1 cellular context compared by ENCODE assay signal in the genomic region with DNA sequence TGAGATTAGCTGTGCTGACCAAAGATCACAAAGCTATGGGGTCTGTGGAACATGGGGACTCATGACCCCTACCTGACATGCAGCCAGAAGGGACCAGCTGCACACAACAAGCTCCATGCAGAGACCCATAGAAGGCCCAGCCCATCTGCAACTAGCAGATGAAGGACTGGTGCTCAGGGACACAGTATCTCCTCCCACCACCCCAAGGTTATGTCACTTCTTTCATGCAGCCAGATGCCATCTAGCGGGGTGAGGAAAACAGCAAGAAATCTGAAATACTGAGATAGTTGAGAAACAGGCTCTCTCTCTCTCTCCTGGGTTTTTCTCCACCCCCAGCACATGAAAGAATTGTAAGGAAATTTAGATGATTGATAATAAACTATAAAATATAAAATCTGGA.
TF ChIP-seq lines count a peak whose summit lies in the region.

No MANE protein-coding gene starts in this region.

TF ChIP-seq in K562, 482 proteins besides CTCF, POLR2A, EP300 and RAD21 (continued from another document):
- TF ChIP-seq, protein P1, sequence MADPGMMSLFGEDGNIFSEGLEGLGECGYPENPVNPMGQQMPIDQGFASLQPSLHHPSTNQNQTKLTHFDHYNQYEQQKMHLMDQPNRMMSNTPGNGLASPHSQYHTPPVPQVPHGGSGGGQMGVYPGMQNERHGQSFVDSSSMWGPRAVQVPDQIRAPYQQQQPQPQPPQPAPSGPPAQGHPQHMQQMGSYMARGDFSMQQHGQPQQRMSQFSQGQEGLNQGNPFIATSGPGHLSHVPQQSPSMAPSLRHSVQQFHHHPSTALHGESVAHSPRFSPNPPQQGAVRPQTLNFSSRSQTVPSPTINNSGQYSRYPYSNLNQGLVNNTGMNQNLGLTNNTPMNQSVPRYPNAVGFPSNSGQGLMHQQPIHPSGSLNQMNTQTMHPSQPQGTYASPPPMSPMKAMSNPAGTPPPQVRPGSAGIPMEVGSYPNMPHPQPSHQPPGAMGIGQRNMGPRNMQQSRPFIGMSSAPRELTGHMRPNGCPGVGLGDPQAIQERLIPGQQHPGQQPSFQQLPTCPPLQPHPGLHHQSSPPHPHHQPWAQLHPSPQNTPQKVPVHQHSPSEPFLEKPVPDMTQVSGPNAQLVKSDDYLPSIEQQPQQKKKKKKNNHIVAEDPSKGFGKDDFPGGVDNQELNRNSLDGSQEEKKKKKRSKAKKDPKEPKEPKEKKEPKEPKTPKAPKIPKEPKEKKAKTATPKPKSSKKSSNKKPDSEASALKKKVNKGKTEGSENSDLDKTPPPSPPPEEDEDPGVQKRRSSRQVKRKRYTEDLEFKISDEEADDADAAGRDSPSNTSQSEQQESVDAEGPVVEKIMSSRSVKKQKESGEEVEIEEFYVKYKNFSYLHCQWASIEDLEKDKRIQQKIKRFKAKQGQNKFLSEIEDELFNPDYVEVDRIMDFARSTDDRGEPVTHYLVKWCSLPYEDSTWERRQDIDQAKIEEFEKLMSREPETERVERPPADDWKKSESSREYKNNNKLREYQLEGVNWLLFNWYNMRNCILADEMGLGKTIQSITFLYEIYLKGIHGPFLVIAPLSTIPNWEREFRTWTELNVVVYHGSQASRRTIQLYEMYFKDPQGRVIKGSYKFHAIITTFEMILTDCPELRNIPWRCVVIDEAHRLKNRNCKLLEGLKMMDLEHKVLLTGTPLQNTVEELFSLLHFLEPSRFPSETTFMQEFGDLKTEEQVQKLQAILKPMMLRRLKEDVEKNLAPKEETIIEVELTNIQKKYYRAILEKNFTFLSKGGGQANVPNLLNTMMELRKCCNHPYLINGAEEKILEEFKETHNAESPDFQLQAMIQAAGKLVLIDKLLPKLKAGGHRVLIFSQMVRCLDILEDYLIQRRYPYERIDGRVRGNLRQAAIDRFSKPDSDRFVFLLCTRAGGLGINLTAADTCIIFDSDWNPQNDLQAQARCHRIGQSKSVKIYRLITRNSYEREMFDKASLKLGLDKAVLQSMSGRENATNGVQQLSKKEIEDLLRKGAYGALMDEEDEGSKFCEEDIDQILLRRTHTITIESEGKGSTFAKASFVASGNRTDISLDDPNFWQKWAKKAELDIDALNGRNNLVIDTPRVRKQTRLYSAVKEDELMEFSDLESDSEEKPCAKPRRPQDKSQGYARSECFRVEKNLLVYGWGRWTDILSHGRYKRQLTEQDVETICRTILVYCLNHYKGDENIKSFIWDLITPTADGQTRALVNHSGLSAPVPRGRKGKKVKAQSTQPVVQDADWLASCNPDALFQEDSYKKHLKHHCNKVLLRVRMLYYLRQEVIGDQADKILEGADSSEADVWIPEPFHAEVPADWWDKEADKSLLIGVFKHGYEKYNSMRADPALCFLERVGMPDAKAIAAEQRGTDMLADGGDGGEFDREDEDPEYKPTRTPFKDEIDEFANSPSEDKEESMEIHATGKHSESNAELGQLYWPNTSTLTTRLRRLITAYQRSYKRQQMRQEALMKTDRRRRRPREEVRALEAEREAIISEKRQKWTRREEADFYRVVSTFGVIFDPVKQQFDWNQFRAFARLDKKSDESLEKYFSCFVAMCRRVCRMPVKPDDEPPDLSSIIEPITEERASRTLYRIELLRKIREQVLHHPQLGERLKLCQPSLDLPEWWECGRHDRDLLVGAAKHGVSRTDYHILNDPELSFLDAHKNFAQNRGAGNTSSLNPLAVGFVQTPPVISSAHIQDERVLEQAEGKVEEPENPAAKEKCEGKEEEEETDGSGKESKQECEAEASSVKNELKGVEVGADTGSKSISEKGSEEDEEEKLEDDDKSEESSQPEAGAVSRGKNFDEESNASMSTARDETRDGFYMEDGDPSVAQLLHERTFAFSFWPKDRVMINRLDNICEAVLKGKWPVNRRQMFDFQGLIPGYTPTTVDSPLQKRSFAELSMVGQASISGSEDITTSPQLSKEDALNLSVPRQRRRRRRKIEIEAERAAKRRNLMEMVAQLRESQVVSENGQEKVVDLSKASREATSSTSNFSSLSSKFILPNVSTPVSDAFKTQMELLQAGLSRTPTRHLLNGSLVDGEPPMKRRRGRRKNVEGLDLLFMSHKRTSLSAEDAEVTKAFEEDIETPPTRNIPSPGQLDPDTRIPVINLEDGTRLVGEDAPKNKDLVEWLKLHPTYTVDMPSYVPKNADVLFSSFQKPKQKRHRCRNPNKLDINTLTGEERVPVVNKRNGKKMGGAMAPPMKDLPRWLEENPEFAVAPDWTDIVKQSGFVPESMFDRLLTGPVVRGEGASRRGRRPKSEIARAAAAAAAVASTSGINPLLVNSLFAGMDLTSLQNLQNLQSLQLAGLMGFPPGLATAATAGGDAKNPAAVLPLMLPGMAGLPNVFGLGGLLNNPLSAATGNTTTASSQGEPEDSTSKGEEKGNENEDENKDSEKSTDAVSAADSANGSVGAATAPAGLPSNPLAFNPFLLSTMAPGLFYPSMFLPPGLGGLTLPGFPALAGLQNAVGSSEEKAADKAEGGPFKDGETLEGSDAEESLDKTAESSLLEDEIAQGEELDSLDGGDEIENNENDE (IDR thresholded peaks at IDR 0.05; ENCODE audit: low read depth, low read length) = no peak
- TF ChIP-seq JUNB (CRISPR knock-in tag; conservative IDR thresholded peaks at IDR 0.05) (no peak), POLR2G (IDR thresholded peaks at IDR 0.05; ENCODE audit: low read depth, low read length) (no peak), NONO (IDR thresholded peaks at IDR 0.05; ENCODE audit: low read depth in 2 of 2, low read length in 1 of 2) (no peak), FOS (IDR thresholded peaks at IDR 0.05; ENCODE audit: extremely low read depth, insufficient read length) (no peak), CBFA2T2 (conservative IDR thresholded peaks at IDR 0.05) (0 out of 2 replicates have a peak, but pooled peaks have one; percentile 10), TFAM (CRISPR knock-in tag; conservative IDR thresholded peaks at IDR 0.05) (no peak), BCL6 (CRISPR knock-in tag; IDR thresholded peaks at IDR 0.05) (no peak), ZNF212 (CRISPR knock-in tag; IDR thresholded peaks at IDR 0.05) (no peak), FOSL1 (tag; conservative IDR thresholded peaks at IDR 0.05) (no peak), NRF1 (conservative IDR thresholded peaks at IDR 0.05 in 1 of 2, IDR thresholded peaks at IDR 0.05 in 1 of 2) (no peak), ATF7 (IDR thresholded peaks at IDR 0.05) (peak; percentile 8; the same call in 1 of the 2 replicates), ZNF436 (CRISPR knock-in tag; IDR thresholded peaks at IDR 0.05) (no peak), SMC3 (conservative IDR thresholded peaks at IDR 0.05; ENCODE audit: insufficient read depth, low read depth, low read length) (0 out of 2 replicates have a peak, but pooled peaks have one; percentile 24), TAL1 (IDR thresholded peaks at IDR 0.05) (no peak), MAFK (IDR thresholded peaks at IDR 0.05; ENCODE audit: low read length) (no peak), BRD4 (IDR thresholded peaks at IDR 0.05) (no peak), CBFA2T3 (IDR thresholded peaks at IDR 0.05) (0 out of 2 replicates have a peak, but pooled peaks have one; percentile 23), ZNF311 (CRISPR knock-in tag; IDR thresholded peaks at IDR 0.05) (no peak), CC2D1A (IDR thresholded peaks at IDR 0.05) (no peak), ZNF274 (IDR thresholded peaks at IDR 0.05; ENCODE audit: borderline replicate concordance, low read depth, low read length) (no peak), SRSF9 (IDR thresholded peaks at IDR 0.05; ENCODE audit: borderline replicate concordance, low read depth, low read length) (no peak), HNRNPK (IDR thresholded peaks at IDR 0.05; ENCODE audit: low read depth, low read length, poor library complexity, severe bottlenecking) (no peak), ZNF79 (CRISPR knock-in tag; IDR thresholded peaks at IDR 0.05; ENCODE audit: low read depth) (no peak), PHTF2 (CRISPR knock-in tag; IDR thresholded peaks at IDR 0.05) (no peak)
- TF ChIP-seq, protein P2, sequence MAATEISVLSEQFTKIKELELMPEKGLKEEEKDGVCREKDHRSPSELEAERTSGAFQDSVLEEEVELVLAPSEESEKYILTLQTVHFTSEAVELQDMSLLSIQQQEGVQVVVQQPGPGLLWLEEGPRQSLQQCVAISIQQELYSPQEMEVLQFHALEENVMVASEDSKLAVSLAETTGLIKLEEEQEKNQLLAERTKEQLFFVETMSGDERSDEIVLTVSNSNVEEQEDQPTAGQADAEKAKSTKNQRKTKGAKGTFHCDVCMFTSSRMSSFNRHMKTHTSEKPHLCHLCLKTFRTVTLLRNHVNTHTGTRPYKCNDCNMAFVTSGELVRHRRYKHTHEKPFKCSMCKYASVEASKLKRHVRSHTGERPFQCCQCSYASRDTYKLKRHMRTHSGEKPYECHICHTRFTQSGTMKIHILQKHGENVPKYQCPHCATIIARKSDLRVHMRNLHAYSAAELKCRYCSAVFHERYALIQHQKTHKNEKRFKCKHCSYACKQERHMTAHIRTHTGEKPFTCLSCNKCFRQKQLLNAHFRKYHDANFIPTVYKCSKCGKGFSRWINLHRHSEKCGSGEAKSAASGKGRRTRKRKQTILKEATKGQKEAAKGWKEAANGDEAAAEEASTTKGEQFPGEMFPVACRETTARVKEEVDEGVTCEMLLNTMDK (IDR thresholded peaks at IDR 0.05; ENCODE audit: borderline replicate concordance, insufficient read depth, low read depth, low read length, poor library complexity, severe bottlenecking) = peak; percentile 38
- TF ChIP-seq, protein P3, sequence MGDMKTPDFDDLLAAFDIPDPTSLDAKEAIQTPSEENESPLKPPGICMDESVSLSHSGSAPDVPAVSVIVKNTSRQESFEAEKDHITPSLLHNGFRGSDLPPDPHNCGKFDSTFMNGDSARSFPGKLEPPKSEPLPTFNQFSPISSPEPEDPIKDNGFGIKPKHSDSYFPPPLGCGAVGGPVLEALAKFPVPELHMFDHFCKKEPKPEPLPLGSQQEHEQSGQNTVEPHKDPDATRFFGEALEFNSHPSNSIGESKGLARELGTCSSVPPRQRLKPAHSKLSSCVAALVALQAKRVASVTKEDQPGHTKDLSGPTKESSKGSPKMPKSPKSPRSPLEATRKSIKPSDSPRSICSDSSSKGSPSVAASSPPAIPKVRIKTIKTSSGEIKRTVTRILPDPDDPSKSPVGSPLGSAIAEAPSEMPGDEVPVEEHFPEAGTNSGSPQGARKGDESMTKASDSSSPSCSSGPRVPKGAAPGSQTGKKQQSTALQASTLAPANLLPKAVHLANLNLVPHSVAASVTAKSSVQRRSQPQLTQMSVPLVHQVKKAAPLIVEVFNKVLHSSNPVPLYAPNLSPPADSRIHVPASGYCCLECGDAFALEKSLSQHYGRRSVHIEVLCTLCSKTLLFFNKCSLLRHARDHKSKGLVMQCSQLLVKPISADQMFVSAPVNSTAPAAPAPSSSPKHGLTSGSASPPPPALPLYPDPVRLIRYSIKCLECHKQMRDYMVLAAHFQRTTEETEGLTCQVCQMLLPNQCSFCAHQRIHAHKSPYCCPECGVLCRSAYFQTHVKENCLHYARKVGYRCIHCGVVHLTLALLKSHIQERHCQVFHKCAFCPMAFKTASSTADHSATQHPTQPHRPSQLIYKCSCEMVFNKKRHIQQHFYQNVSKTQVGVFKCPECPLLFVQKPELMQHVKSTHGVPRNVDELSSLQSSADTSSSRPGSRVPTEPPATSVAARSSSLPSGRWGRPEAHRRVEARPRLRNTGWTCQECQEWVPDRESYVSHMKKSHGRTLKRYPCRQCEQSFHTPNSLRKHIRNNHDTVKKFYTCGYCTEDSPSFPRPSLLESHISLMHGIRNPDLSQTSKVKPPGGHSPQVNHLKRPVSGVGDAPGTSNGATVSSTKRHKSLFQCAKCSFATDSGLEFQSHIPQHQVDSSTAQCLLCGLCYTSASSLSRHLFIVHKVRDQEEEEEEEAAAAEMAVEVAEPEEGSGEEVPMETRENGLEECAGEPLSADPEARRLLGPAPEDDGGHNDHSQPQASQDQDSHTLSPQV (IDR thresholded peaks at IDR 0.05) = no peak
- TF ChIP-seq, protein P4, sequence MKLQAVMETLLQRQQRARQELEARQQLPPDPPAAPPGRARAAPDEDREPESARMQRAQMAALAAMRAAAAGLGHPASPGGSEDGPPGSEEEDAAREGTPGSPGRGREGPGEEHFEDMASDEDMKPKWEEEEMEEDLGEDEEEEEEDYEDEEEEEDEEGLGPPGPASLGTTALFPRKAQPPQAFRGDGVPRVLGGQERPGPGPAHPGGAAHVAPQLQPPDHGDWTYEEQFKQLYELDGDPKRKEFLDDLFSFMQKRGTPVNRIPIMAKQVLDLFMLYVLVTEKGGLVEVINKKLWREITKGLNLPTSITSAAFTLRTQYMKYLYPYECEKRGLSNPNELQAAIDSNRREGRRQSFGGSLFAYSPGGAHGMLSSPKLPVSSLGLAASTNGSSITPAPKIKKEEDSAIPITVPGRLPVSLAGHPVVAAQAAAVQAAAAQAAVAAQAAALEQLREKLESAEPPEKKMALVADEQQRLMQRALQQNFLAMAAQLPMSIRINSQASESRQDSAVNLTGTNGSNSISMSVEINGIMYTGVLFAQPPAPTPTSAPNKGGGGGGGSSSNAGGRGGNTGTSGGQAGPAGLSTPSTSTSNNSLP (IDR thresholded peaks at IDR 0.05; ENCODE audit: borderline replicate concordance, low read depth, low read length) = no peak
